8 cellular contexts compared by ENCODE assay signal in genomic region chr14:101705733-101706508, GRCh38. TPM values are rescaled to one million over a fixed set of nuclear protein-coding genes. Genes with fewer than 3 reads are reported as not detected.
DNase-seq lines count a peak whose midpoint lies in the region; ATAC-seq and TF ChIP-seq lines count a peak whose summit lies in the region.

No MANE protein-coding gene starts in this region.

- no peaks in the 10 kb centered on the region for H3K9me3 ChIP-seq in mammary epithelial cell (replicated peaks; ENCODE audit: insufficient read depth, low read length)

- TF ChIP-seq CTCF in mammary epithelial cell (conservative IDR thresholded peaks at IDR 0.05 in 1 of 2, IDR thresholded peaks at IDR 0.05 in 1 of 2; ENCODE audit: extremely low read depth in 1 of 2, insufficient read depth in 1 of 2, low read depth in 1 of 2, low read length in 2 of 2): no peak
- no peak for TF ChIP-seq CTCF in lower leg skin (IDR thresholded peaks at IDR 0.05)

- 83% methylated on average over 2 of the region's 73 CpGs for WGBS in mammary epithelial cell (ENCODE audit: low coverage, missing lambda C conversion rate)
- WGBS in lower leg skin, 2 donors: 28 to 37% methylated on average over 21 to 34 of the region's 73 CpGs

- DNase-seq in T-helper 9 cell (peak; percentile 56), mammary epithelial cell (no peak), lower leg skin (ENCODE audit: low spot score in 2 of 2) (peak; percentile 56 to 91), NCI-H1092 (lab: John Stamatoyannopoulos, UW) (no peak), NCI-H1694 treated with DMSO at 0.1 percent for 48 hours (lab: John Stamatoyannopoulos, UW) (no peak)
- peak; percentile 26 for DNase-seq in stimulated activated CD8-positive, alpha-beta memory T cell treated with anti-CD3 and anti-CD28 coated beads, Interleukin-15, amount 100 ng/mL, for 24 hours (ENCODE audit: low read depth)

- BruUV-seq in mammary epithelial cell (replicated peaks; lab: Mats Ljungman, UMichigan): no TSS peak

- no peaks in the 10 kb centered on the region for H4K20me1 ChIP-seq in mammary epithelial cell (ENCODE audit: insufficient read depth, low read length)

- dilution Hi-C loops in mammary epithelial cell (cut with HindIII; ENCODE audit: low sequenced_read_pairs): loop anchor here (5.0 kb wide), 1 partner anchor 106 kb away; no protein-coding TSS in a partner anchor

- no peak for TF ChIP-seq POLR2A in lower leg skin (IDR thresholded peaks at IDR 0.05)

- no peak overlapping the region for H3K9ac ChIP-seq in mammary epithelial cell (ENCODE audit: insufficient read depth, low read length)

- intact Hi-C loops in mammary epithelial cell (cut with micrococcal nuclease): loop anchor here (2.0 to 5.0 kb wide), 5 partner anchors 25 to 606 kb away; partner anchors contain the start of gene PPP2R5C
- intact Hi-C loops in lower leg skin (cut with DNase I; ENCODE audit: low total_unique reads): no loop called here

- H3K27ac ChIP-seq in mammary epithelial cell (ENCODE audit: insufficient read depth, low read depth, low read length): no peak overlapping the region

- H3K79me2 ChIP-seq in mammary epithelial cell (ENCODE audit: insufficient read depth, low read length): no peaks in the 10 kb centered on the region

- in situ Hi-C loops in mammary epithelial cell (cut with MboI; ENCODE audit: low sequenced_read_pairs in 2 of 2): no loop called here

- no peaks in the 10 kb centered on the region for H3K27me3 ChIP-seq in mammary epithelial cell (ENCODE audit: insufficient read depth, low read length)

- ATAC-seq in GM18907 (IDR thresholded peaks at IDR 0.05; ENCODE audit: unreplicated experiment) (peak; percentile 38), HG03571 (IDR thresholded peaks at IDR 0.05; ENCODE audit: unreplicated experiment) (no peak)

- CTCF ChIA-PET in mammary epithelial cell (lab: Charles Lee; ENCODE audit: low non-redundant PET): no interaction called here

- no peak overlapping the region for H3K4me2 ChIP-seq in mammary epithelial cell (ENCODE audit: insufficient read depth, low read depth, low read length)

- H3K4me3 ChIP-seq in mammary epithelial cell (replicated peaks in 1 of 3; ENCODE audit: insufficient read depth in 1 of 3, low read depth in 2 of 3, low read length in 3 of 3) (no peak overlapping the region), lower leg skin (ENCODE audit: low read depth, poor library complexity, severe bottlenecking) (no peak overlapping the region)

- H3K36me3 ChIP-seq in mammary epithelial cell (ENCODE audit: insufficient read depth, low read length): no peaks in the 10 kb centered on the region

- H2AFZ ChIP-seq in mammary epithelial cell (ENCODE audit: low read depth, low read length): peak overlapping the region; percentile 60

- peaks cover 10% of the 10 kb centered on the region for H3K4me1 ChIP-seq in mammary epithelial cell (ENCODE audit: insufficient read depth, low read length)

RNA-seq across cellular contexts. Expression of gene PPP2R5C, which starts 55.6 kb away (rescaled TPM):
- total RNA-seq in mammary epithelial cell: 100 to 1,000 TPM in 1 of 2 donors, 10 to 100 TPM in 1; 85.0 to 110 TPM
- polyA plus RNA-seq in mammary epithelial cell: 56.4 TPM
- polyA minus RNA-seq in mammary epithelial cell: 105 TPM
- 10 to 100 TPM; 74.6 to 89.9 (median 80.3) TPM for total RNA-seq in lower leg skin

Comparison
In these comparisons a context has a peak if more than half of its experiments do, and no peak if none do; other contexts are left out.
1. DNase-seq: peak in T-helper 9 cell (single experiment), lower leg skin (2 of 2) and stimulated activated CD8-positive, alpha-beta memory T cell treated with anti-CD3 and anti-CD28 coated beads, Interleukin-15, amount 100 ng/mL, for 24 hours (single experiment); none in mammary epithelial cell (single experiment), NCI-H1092 (single experiment) and NCI-H1694 treated with DMSO at 0.1 percent for 48 hours (single experiment).